Comparison of ENCODE assay signal across 1 cellular context in the genomic region with DNA sequence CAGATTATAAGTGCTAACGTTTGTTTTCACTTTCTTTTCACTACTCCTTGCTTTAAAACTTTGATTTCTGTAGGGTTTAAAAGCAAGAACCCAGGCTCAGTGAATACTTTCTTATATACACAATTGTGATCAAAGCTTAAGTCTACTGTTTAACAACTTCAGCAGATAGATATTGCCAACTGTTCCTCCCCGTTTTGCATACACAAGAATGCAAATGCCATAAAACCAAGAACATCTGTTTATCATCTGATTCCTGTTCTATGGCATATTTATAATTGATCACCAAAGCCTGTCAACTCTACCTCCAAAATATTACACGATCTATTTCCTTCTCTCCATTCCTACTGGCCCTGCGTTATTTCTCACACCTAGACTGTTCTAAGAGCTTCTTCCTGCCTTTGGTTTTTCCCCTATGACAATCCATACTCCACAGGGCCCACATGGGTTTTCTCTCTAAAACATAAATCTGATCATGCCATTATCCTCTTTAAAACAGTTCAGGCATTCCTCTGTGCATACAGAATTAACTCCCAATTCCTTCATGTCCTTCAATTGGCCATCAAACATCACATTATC.
TF ChIP-seq lines count a peak whose summit lies in the region.

No MANE protein-coding gene starts in this region.

TF ChIP-seq in HCT116, 20 proteins besides CTCF, POLR2A, EP300 and RAD21 (continued from another document):
- TF ChIP-seq, protein P1, sequence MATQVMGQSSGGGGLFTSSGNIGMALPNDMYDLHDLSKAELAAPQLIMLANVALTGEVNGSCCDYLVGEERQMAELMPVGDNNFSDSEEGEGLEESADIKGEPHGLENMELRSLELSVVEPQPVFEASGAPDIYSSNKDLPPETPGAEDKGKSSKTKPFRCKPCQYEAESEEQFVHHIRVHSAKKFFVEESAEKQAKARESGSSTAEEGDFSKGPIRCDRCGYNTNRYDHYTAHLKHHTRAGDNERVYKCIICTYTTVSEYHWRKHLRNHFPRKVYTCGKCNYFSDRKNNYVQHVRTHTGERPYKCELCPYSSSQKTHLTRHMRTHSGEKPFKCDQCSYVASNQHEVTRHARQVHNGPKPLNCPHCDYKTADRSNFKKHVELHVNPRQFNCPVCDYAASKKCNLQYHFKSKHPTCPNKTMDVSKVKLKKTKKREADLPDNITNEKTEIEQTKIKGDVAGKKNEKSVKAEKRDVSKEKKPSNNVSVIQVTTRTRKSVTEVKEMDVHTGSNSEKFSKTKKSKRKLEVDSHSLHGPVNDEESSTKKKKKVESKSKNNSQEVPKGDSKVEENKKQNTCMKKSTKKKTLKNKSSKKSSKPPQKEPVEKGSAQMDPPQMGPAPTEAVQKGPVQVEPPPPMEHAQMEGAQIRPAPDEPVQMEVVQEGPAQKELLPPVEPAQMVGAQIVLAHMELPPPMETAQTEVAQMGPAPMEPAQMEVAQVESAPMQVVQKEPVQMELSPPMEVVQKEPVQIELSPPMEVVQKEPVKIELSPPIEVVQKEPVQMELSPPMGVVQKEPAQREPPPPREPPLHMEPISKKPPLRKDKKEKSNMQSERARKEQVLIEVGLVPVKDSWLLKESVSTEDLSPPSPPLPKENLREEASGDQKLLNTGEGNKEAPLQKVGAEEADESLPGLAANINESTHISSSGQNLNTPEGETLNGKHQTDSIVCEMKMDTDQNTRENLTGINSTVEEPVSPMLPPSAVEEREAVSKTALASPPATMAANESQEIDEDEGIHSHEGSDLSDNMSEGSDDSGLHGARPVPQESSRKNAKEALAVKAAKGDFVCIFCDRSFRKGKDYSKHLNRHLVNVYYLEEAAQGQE (IDR thresholded peaks at IDR 0.05; ENCODE audit: low read depth) = no peak
- TF ChIP-seq ZFX (IDR thresholded peaks at IDR 0.05) (no peak), SRF (IDR thresholded peaks at IDR 0.05; ENCODE audit: low read depth) (no peak), POLR2AphosphoS5 (IDR thresholded peaks at IDR 0.05; ENCODE audit: low read depth, low read length) (no peak)
TF ChIP-seq in HCT116: peak in this region for 0.
